17 cellular contexts compared by ENCODE assay signal in genomic region chr2:104969564-104969963, GRCh38.
A peak's percentile ranks its signal among the peaks of the same experiment; 100 is the strongest.
DNase-seq lines count a peak whose midpoint lies in the region; ATAC-seq and TF ChIP-seq lines count a peak whose summit lies in the region.
"Had no signal": no experiment of that assay in that cellular context is flagged by ENCODE, and none has a peak within 500 bp of the region (broad histone marks: within the 10 kb centered on the region; RNA-seq: fewer than 3 reads in every experiment).

No MANE protein-coding gene starts in this region.

- peaks cover 4 to 10% of the 10 kb centered on the region in 2 donors for H3K9me3 Mint-ChIP-seq in effector memory CD8-positive, alpha-beta T cell

- peaks cover 0 to 2% of the 10 kb centered on the region in 2 donors for H3K4me1 Mint-ChIP-seq in effector memory CD8-positive, alpha-beta T cell (ENCODE audit: low read depth in 2 of 2)
- H3K4me1 Mint-ChIP-seq: CD4-positive, CD25-positive, alpha-beta regulatory T cell had no signal

- H3K27me3 ChIP-seq in esophagus squamous epithelium = no peaks in the 10 kb centered on the region

- no peaks in the 10 kb centered on the region for H3K4me1 ChIP-seq in esophagus squamous epithelium

- ATAC-seq in effector memory CD8-positive, alpha-beta T cell (replicated peaks) = no peak
- ATAC-seq in GM19395 (IDR thresholded peaks at IDR 0.05; ENCODE audit: unreplicated experiment) (no peak), GM19324 (IDR thresholded peaks at IDR 0.05; ENCODE audit: low FRiP score, unreplicated experiment) (no peak)
- ATAC-seq: stimulated activated naive CD8-positive, alpha-beta T cell treated with anti-CD3 and anti-CD28 coated beads, Interleukin-15, Interleukin-2, amounts not matched to agents 100 U/mL and 50 U/mL, for 24 hours had no signal

- peaks cover 36 to 62% of the 10 kb centered on the region in 2 donors for H3K27me3 Mint-ChIP-seq in effector memory CD8-positive, alpha-beta T cell

- H3K36me3 Mint-ChIP-seq in effector memory CD8-positive, alpha-beta T cell (ENCODE audit: insufficient read depth) = no peaks in the 10 kb centered on the region
- H3K36me3 Mint-ChIP-seq: activated CD4-positive, alpha-beta memory T cell treated with anti-CD3 and anti-CD28 coated beads for 36 hours; CD4-positive, CD25-positive, alpha-beta regulatory T cell had no signal

- no peak for TF ChIP-seq POLR2A in esophagus squamous epithelium (IDR thresholded peaks at IDR 0.05)

- DNase-seq in DMS53 treated with DMSO at 0.1 percent for 48 hours (lab: John Stamatoyannopoulos, UW; ENCODE audit: unreplicated experiment) = peak; percentile 75
- DNase-seq in Jurkat, Clone E6-1 (ENCODE audit: low read depth, low spot score) = peak; percentile 42
- DNase-seq in SK-MEL-5 (ENCODE audit: low read depth, low spot score) = peak; percentile 66
- DNase-seq in iris pigment epithelial cell (ENCODE audit: low read depth) = peak; percentile 5
- no peak for DNase-seq in esophagus squamous epithelium (lab: John Stamatoyannopoulos, UW)
- no peak for DNase-seq in effector memory CD8-positive, alpha-beta T cell
- DNase-seq: activated CD4-positive, alpha-beta memory T cell treated with anti-CD3 and anti-CD28 coated beads for 36 hours; anterior cingulate cortex; HCEC 1CT; mesenchymal stem cell; NCI-H1092 treated with DMSO at 0.1 percent for 48 hours; NCI-H524; stimulated activated naive CD8-positive, alpha-beta T cell treated with anti-CD3 and anti-CD28 coated beads, Interleukin-15, Interleukin-2, amounts not matched to agents 100 U/mL and 50 U/mL, for 24 hours; T-helper 9 cell had no signal

- H3K4me3 Mint-ChIP-seq in effector memory CD8-positive, alpha-beta T cell = no peak overlapping the region
- H3K4me3 Mint-ChIP-seq: activated CD4-positive, alpha-beta memory T cell treated with anti-CD3 and anti-CD28 coated beads for 36 hours; CD4-positive, CD25-positive, alpha-beta regulatory T cell had no signal

- in situ Hi-C loops in SK-MEL-5 (cut with HindIII; ENCODE audit: low pct_unique_long_range_greater_than_20kb, low sequenced_read_pairs) = no loop called here

- H3K9me3 ChIP-seq in esophagus squamous epithelium = no peaks in the 10 kb centered on the region

- 47% methylated on average over 2 to 3 of the region's 3 CpGs for WGBS in esophagus squamous epithelium, 2 donors

- no peak overlapping the region for H3K27ac Mint-ChIP-seq in effector memory CD8-positive, alpha-beta T cell
- H3K27ac Mint-ChIP-seq: activated CD4-positive, alpha-beta memory T cell treated with anti-CD3 and anti-CD28 coated beads for 36 hours; CD4-positive, CD25-positive, alpha-beta regulatory T cell had no signal

- H3K4me3 ChIP-seq in Jurkat, Clone E6-1 (ENCODE audit: low read length) = no peak overlapping the region
- H3K4me3 ChIP-seq in esophagus squamous epithelium = no peak overlapping the region

- H3K36me3 ChIP-seq in esophagus squamous epithelium = no peaks in the 10 kb centered on the region

- intact Hi-C loops in esophagus squamous epithelium (cut with DNase I) = no loop called here

- no peak overlapping the region for H3K27ac ChIP-seq in esophagus squamous epithelium

- TF ChIP-seq CTCF in esophagus squamous epithelium (IDR thresholded peaks at IDR 0.05) = no peak

Comparison
In these comparisons a context has a peak if more than half of its experiments do, and no peak if none do; other contexts are left out.
1. DNase-seq: peak in DMS53 treated with DMSO at 0.1 percent for 48 hours (single experiment), Jurkat, Clone E6-1 (single experiment), SK-MEL-5 (single experiment) and iris pigment epithelial cell (single experiment); none in esophagus squamous epithelium (single experiment) and effector memory CD8-positive, alpha-beta T cell (0 of 3).